In the genomic region with DNA sequence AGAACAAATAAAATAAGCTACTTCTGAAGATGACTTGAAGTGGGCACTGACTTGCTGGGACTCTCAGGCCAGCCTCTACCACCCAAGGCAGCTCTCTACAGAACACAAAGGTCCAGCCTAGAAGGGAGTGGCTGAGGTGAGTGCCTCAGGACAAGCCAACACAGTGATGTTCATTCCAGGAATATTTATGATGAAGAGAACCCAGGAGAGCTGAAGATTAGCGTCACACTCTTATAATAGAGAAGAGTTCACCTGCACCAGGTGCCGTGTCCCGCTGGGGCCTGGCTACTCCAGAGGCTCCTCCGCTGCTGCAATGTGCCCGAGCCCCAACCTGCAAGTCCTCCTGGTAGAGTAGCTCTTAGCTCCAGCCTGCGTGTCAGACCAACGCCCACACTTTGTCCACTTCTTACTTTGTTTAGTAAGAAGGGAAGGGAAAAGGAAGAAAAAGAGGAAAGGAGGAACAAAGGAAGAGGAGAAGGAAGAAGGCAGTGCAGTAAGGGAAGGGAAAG, we compare ENCODE assay signal across 27 cellular contexts.
"Had no signal": no experiment of that assay in that cellular context is flagged by ENCODE, and none has a peak within 500 bp of the region (broad histone marks: within the 10 kb centered on the region; RNA-seq: fewer than 3 reads in every experiment).

No MANE protein-coding gene starts in this region.

- H3K9me3 ChIP-seq: ascending aorta, colonic mucosa, mucosa of descending colon, ovary, prostate gland, sigmoid colon, stomach, thyroid gland had no signal

- DNase-seq: activated CD4-positive, alpha-beta T cell treated with anti-CD3 and anti-CD28 coated beads for 4 hours; activated CD4-positive, alpha-beta T cell treated with anti-CD3 and anti-CD28 coated beads, Interleukin-2, amount 50 U/mL, for 48 hours; activated CD4-positive, CD25-positive, alpha-beta regulatory T cell; activated CD8-positive, alpha-beta memory T cell treated with anti-CD3 and anti-CD28 coated beads for 24 hours; activated effector memory CD4-positive, alpha-beta T cell treated with Interleukin-2 at 50 U/mL for 16 hours; activated naive CD4-positive, alpha-beta T cell treated with anti-CD3 and anti-CD28 coated beads, Interleukin-2, amount 10 ng/mL, durations not matched to agents 7 days and 5 days; activated naive CD8-positive, alpha-beta T cell treated with anti-CD3 and anti-CD28 coated beads, Interleukin-2, amount 10 ng/mL, durations not matched to agents 7 days and 5 days; cerebellar nuclear complex; colonic mucosa; effector CD8-positive, alpha-beta T cell; head of caudate nucleus; hippocampal formation; kidney; left colon; mucosa of descending colon; ovary; retina; sigmoid colon; small intestine; stimulated activated CD4-positive, alpha-beta T cell treated with anti-CD3 and anti-CD28 coated beads, Interleukin-4, amount 100 ng/mL, for 24 hours; stimulated activated naive B cell treated with anti-CD40 and anti-IgM and Interleukin-4, amounts not matched to agents 10 μg/mL and 1 μg/mL and 100 μg/mL, for 72 hours; stomach; T-helper 1 cell; thyroid gland had no signal

- FAIRE-seq: kidney, small intestine had no signal

- H3K4me1 ChIP-seq: ascending aorta, colonic mucosa, prostate gland, sigmoid colon, stomach, thyroid gland had no signal

- H3K27me3 ChIP-seq: ascending aorta, cardiac muscle cell, colonic mucosa, ovary, sigmoid colon, stomach, thyroid gland had no signal

- H3K36me3 ChIP-seq: ascending aorta, cardiac muscle cell, colonic mucosa, ovary, prostate gland, sigmoid colon, stomach, thyroid gland had no signal

- H3K4me3 ChIP-seq: ascending aorta, cardiac muscle cell, colonic mucosa, mucosa of descending colon, ovary, prostate gland, sigmoid colon, stomach, thyroid gland had no signal

- H3K27ac ChIP-seq: ascending aorta, cardiac muscle cell, colonic mucosa, ovary, prostate gland, sigmoid colon, stomach, thyroid gland had no signal

- ATAC-seq: left colon; mucosa of descending colon; stimulated activated naive B cell treated with anti-CD40 and anti-IgM and Interleukin-4, amounts not matched to agents 10 μg/mL and 1 μg/mL and 100 μg/mL, for 72 hours had no signal
